In genomic region chr18:24964213-24964612, GRCh38 we compare ENCODE assay signal across 11 cellular contexts.
DNase-seq lines count a peak whose midpoint lies in the region; ATAC-seq, FAIRE-seq and TF ChIP-seq lines count a peak whose summit lies in the region.
"Had no signal": no experiment of that assay in that cellular context is flagged by ENCODE, and none has a peak within 500 bp of the region (broad histone marks: within the 10 kb centered on the region; RNA-seq: fewer than 3 reads in every experiment).

No MANE protein-coding gene starts in this region.

- no TSS peak for BruUV-seq in K562 (replicated peaks; lab: Mats Ljungman, UMichigan)

- in situ Hi-C loops in K562 (cut with MboI) = no loop called here

- TF ChIP-seq RAD21 in K562 (CRISPR knock-in tag; conservative IDR thresholded peaks at IDR 0.05 in 1 of 2, IDR thresholded peaks at IDR 0.05 in 1 of 2) = peak in 1 of 2 experiments; percentile 32; a peak in 2 of 4 replicates

- no peak overlapping the region for H3K9ac ChIP-seq in K562 (ENCODE audit: insufficient read depth in 1 of 2, low read depth in 2 of 2, low read length in 2 of 2)

- H3K27ac Mint-ChIP-seq in CD4-positive, alpha-beta memory T cell = no peak overlapping the region

- ATAC-seq in GM21526 (IDR thresholded peaks at IDR 0.05; ENCODE audit: low FRiP score, unreplicated experiment) (peak; percentile 95), HG03575 (IDR thresholded peaks at IDR 0.05; ENCODE audit: extremely low read depth, insufficient number of reproducible peaks, low FRiP score, unreplicated experiment) (peak; percentile 49), K562 (peak; percentile 91), aorta (ENCODE audit: low FRiP score) (no peak)

- TF ChIP-seq POLR2A in K562 (conservative IDR thresholded peaks at IDR 0.05) (no peak), tibial nerve (IDR thresholded peaks at IDR 0.05) (no peak)

- H3K79me2 ChIP-seq in K562 (ENCODE audit: control insufficient read depth, insufficient read depth, low read length) = no peaks in the 10 kb centered on the region

- no peaks in the 10 kb centered on the region for H3K9me1 ChIP-seq in K562 (ENCODE audit: control insufficient read depth, insufficient read depth, low read length)

- H3K4me1 ChIP-seq in K562 (replicated peaks in 1 of 2; ENCODE audit: control insufficient read depth in 2 of 2, insufficient read depth in 2 of 2, low read length in 2 of 2) (no peaks in the 10 kb centered on the region), tibial nerve (no peaks in the 10 kb centered on the region), aorta (ENCODE audit: control insufficient read depth in 1 of 2, insufficient read depth in 2 of 2, low read length in 2 of 2) (no peaks in the 10 kb centered on the region)
- H3K4me1 ChIP-seq in CD4-positive, alpha-beta memory T cell (ENCODE audit: insufficient read depth, low read length) = no peaks in the 10 kb centered on the region

- no peaks in the 10 kb centered on the region; the same call in 1 of the 2 replicates for H3K27me3 ChIP-seq in GM06990 (replicated peaks; ENCODE audit: control insufficient read depth, insufficient read depth, low read length)
- no peaks in the 10 kb centered on the region for H3K27me3 ChIP-seq in K562 (ENCODE audit: control insufficient read depth in 2 of 2, insufficient read depth in 2 of 2, low read length in 2 of 2)
- no peaks in the 10 kb centered on the region for H3K27me3 ChIP-seq in tibial nerve
- no peaks in the 10 kb centered on the region for H3K27me3 ChIP-seq in CD4-positive, alpha-beta memory T cell (ENCODE audit: insufficient read depth, low read length)
- peaks cover 0 to 2% of the 10 kb centered on the region in 2 donors for H3K27me3 ChIP-seq in aorta (ENCODE audit: control insufficient read depth in 1 of 2, insufficient read depth in 2 of 2, low read length in 1 of 2)

- H3K4me1 Mint-ChIP-seq in CD4-positive, alpha-beta memory T cell = no peaks in the 10 kb centered on the region

- FAIRE-seq in K562 (lab: Jason Lieb, UNC) = no peak
- FAIRE-seq: G401.6 had no signal

- no peaks in the 10 kb centered on the region for H3K27me3 Mint-ChIP-seq in CD4-positive, alpha-beta memory T cell

- POLR2A ChIA-PET in K562 (lab: Yijun Ruan, JAX) = no interaction called here
- POLR2A ChIA-PET in CD4-positive, alpha-beta memory T cell (lab: Charles Lee; ENCODE audit: partially characterized antibody) = no interaction called here

- peaks cover 0 to 4% (median 3%) of the 10 kb centered on the region in 8 donors for H3K9me3 Mint-ChIP-seq in CD4-positive, alpha-beta memory T cell

- no peak overlapping the region for H2AFZ ChIP-seq in K562 (ENCODE audit: low read depth, low read length)

- intact Hi-C loops in K562 (cut with micrococcal nuclease) (no loop called here), aorta (cut with DNase I) (no loop called here)
- intact Hi-C loops in CD4-positive, alpha-beta memory T cell (cut with micrococcal nuclease) = no loop called here

- H3K36me3 Mint-ChIP-seq in CD4-positive, alpha-beta memory T cell = no peaks in the 10 kb centered on the region

- no peak overlapping the region for H3K4me2 ChIP-seq in K562 (ENCODE audit: insufficient read depth, low read length)

- H3K27ac ChIP-seq in K562 (ENCODE audit: extremely low read depth, low read depth, low read length) (no peak overlapping the region), tibial nerve (no peak overlapping the region), aorta (ENCODE audit: low read depth in 1 of 2, low read length in 2 of 2) (no peak overlapping the region)
- no peak overlapping the region for H3K27ac ChIP-seq in CD4-positive, alpha-beta memory T cell (ENCODE audit: low read depth, low read length)
- H3K27ac ChIP-seq: skin epidermis had no signal

- under 1% methylated on average over 4 of the region's 4 CpGs for WGBS in K562 (ENCODE audit: insufficient coverage, low coverage, missing lambda C conversion rate)
- 52 to 65% methylated on average over 4 of the region's 4 CpGs for WGBS in tibial nerve, 2 donors
- WGBS in aorta, 2 donors = 49 to 56% methylated on average over 4 of the region's 4 CpGs

- CTCF ChIA-PET in K562 (lab: Yijun Ruan, JAX; ENCODE audit: low intra/inter-chr PET ratio) = no interaction called here
- CTCF ChIA-PET in CD4-positive, alpha-beta memory T cell (lab: Charles Lee; ENCODE audit: partially characterized antibody) = no interaction called here

- no peak overlapping the region for H3K4me3 ChIP-seq in GM06990 (replicated peaks; ENCODE audit: low read depth, low read length)
- no peak overlapping the region for H3K4me3 ChIP-seq in K562
- H3K4me3 ChIP-seq in tibial nerve = no peak overlapping the region
- H3K4me3 ChIP-seq in CD4-positive, alpha-beta memory T cell (ENCODE audit: low read length in 2 of 2) = no peak overlapping the region
- no peak overlapping the region for H3K4me3 ChIP-seq in aorta (ENCODE audit: low read length in 2 of 2)
- H3K4me3 ChIP-seq: skin epidermis had no signal

- H3K9me3 ChIP-seq in K562 (replicated peaks; ENCODE audit: control insufficient read depth, insufficient read depth, low read depth, low read length) = no peaks in the 10 kb centered on the region
- no peaks in the 10 kb centered on the region for H3K9me3 ChIP-seq in tibial nerve
- no peaks in the 10 kb centered on the region for H3K9me3 ChIP-seq in CD4-positive, alpha-beta memory T cell (ENCODE audit: control insufficient read depth in 1 of 2, low read length in 2 of 2)
- H3K9me3 ChIP-seq in aorta (ENCODE audit: control insufficient read depth, low read length) = peaks cover 3% of the 10 kb centered on the region

- TF ChIP-seq CTCF in GM06990 (IDR thresholded peaks at IDR 0.05; ENCODE audit: insufficient read depth, low read length, poor library complexity, severe bottlenecking) (no peak), K562 (IDR thresholded peaks at IDR 0.05 in 2 of 3, conservative IDR thresholded peaks at IDR 0.05 in 1 of 3; ENCODE audit: insufficient read depth in 2 of 3, low read depth in 1 of 3, low read length in 3 of 3) (peak in 1 of 3 experiments; percentile 8; a peak in 1 of 6 replicates), tibial nerve (IDR thresholded peaks at IDR 0.05) (no peak)

- H3K4me3 Mint-ChIP-seq in CD4-positive, alpha-beta memory T cell = no peak overlapping the region

- DNase-seq in GM06990 (ENCODE audit: extremely low read depth, insufficient read length) (peak; percentile 5), K562 (ENCODE audit: extremely low read depth in 1 of 4, low spot score in 3 of 4) (peak in 1 of 4 experiments; percentile 43), tibial nerve (ENCODE audit: low spot score in 2 of 2) (no peak), KG1 (lab: John Stamatoyannopoulos, UW) (no peak), aorta (no peak)
- DNase-seq in CD4-positive, alpha-beta memory T cell = no peak
- DNase-seq: NCI-H2081 treated with DMSO at 0.1 percent for 48 hours had no signal

- no peaks in the 10 kb centered on the region for H4K20me1 ChIP-seq in K562 (replicated peaks; ENCODE audit: control insufficient read depth, insufficient read depth, low read length)

- TF ChIP-seq EP300 in K562 (IDR thresholded peaks at IDR 0.05; ENCODE audit: low read length) = no peak
- TF ChIP-seq EP300 in tibial nerve (IDR thresholded peaks at IDR 0.05) = no peak

- H3K36me3 ChIP-seq in GM06990 (ENCODE audit: control insufficient read depth, insufficient read depth, low read length) (no peaks in the 10 kb centered on the region), K562 (ENCODE audit: control insufficient read depth, insufficient read depth, low read length) (no peaks in the 10 kb centered on the region), tibial nerve (no peaks in the 10 kb centered on the region), aorta (ENCODE audit: control insufficient read depth in 1 of 2, insufficient read depth in 2 of 2, low read length in 1 of 2) (no peaks in the 10 kb centered on the region)
- no peaks in the 10 kb centered on the region for H3K36me3 ChIP-seq in CD4-positive, alpha-beta memory T cell (ENCODE audit: insufficient read depth, low read length)

TF ChIP-seq in K562, 482 proteins besides CTCF, POLR2A, EP300 and RAD21 (continues in another document):
- TF ChIP-seq NCOA2 (IDR thresholded peaks at IDR 0.05; ENCODE audit: partially characterized antibody in 2 of 2) (no peak), PHB2 (IDR thresholded peaks at IDR 0.05; ENCODE audit: low read depth) (no peak), SOX6 (IDR thresholded peaks at IDR 0.05) (peak; percentile 65; the same call in 1 of the 2 replicates), E2F4 (CRISPR knock-in tag; IDR thresholded peaks at IDR 0.05; ENCODE audit: low read depth) (no peak), PRPF4 (IDR thresholded peaks at IDR 0.05; ENCODE audit: insufficient read depth, low read depth, low read length, poor library complexity, severe bottlenecking) (no peak), SRSF3 (IDR thresholded peaks at IDR 0.05; ENCODE audit: insufficient read depth, low read length) (no peak)
